Comparison of ENCODE assay signal across 8 cellular contexts in the genomic region with DNA sequence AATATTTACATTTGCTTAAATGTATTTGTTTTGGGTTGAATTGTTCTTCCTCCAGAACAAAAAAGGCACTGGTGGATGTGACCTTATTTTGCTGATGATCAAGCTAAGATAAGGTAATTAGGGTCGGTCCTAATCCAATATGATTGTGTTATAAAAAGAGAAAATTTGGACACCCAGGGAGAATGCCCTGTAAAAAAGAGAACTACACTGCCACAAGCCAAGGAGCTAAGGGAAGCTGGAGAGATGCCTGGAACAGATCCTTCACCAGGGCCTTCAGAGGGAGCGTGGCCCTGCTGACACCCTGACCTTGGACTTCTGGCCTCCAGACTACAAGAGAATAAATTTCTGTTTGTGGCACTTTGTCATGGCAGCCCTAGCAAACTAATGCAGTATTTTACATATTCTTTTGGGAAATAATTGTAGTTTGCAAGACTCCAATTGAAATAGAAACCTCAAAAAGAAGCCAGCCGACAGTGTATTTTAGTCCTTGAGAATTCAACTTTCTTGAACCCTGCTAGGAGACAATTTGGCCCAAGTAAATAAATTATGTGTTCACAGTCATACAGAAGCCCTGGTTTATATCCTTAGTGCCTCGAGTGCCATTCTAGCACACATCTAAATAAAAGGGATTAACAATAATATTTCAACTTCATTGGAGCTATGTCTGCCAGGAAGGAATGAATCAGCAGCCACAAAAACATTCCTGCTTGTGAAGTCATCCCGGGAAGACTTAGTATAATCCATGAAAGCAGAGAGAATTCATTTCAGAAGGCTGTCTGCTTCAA.
DNase-seq lines count a peak whose midpoint lies in the region; TF ChIP-seq lines count a peak whose summit lies in the region.
"Had no signal": no experiment of that assay in that cellular context is flagged by ENCODE, and none has a peak within 500 bp of the region (broad histone marks: within the 10 kb centered on the region; RNA-seq: fewer than 3 reads in every experiment).

No MANE protein-coding gene starts in this region.

- DNase-seq in LoVo (ENCODE audit: low spot score) (peak; percentile 89), dedifferentiated amniotic fluid mesenchymal stem cell (ENCODE audit: extremely low spot score) (peak; percentile 95), medulla oblongata (ENCODE audit: extremely low spot score) (peak; percentile 56), uterus (peak; percentile 43 to 81), DMS 273 (lab: John Stamatoyannopoulos, UW; ENCODE audit: unreplicated experiment) (no peak)
- DNase-seq in activated effector memory CD4-positive, alpha-beta T cell treated with Interleukin-2 at 50 U/mL for 16 hours, result no peak
- DNase-seq in activated effector memory CD4-positive, alpha-beta T cell treated with anti-CD3 and anti-CD28 coated beads, Interleukin-2, amount 50 U/mL, for 16 hours, result no peak
- DNase-seq: activated B cell treated with CpG ODN at 0.5 μM for 24 hours had no signal

- intact Hi-C loops in uterus (cut with DNase I; ENCODE audit: low total_unique reads), result no loop called here

- H3K27me3 ChIP-seq in uterus, result no peaks in the 10 kb centered on the region

- H3K4me1 ChIP-seq in uterus, result peaks cover 0 to 11% of the 10 kb centered on the region in 2 donors

- H3K27ac ChIP-seq in uterus, result peak overlapping the region; percentile 85 to 87

- H3K9me3 ChIP-seq in uterus, result no peaks in the 10 kb centered on the region

- H3K36me3 ChIP-seq in uterus, result no peaks in the 10 kb centered on the region

- no peak for TF ChIP-seq CTCF in uterus (IDR thresholded peaks at IDR 0.05)

- H3K4me3 ChIP-seq in uterus, result no peak overlapping the region

- no peak for TF ChIP-seq POLR2A in uterus (IDR thresholded peaks at IDR 0.05)

Comparison
In these comparisons a context has a peak if more than half of its experiments do, and no peak if none do; other contexts are left out.
1. DNase-seq: peak in LoVo (single experiment), dedifferentiated amniotic fluid mesenchymal stem cell (single experiment), medulla oblongata (single experiment) and uterus (2 of 2); none in DMS 273 (single experiment), activated effector memory CD4-positive, alpha-beta T cell treated with Interleukin-2 at 50 U/mL for 16 hours (single experiment) and activated effector memory CD4-positive, alpha-beta T cell treated with anti-CD3 and anti-CD28 coated beads, Interleukin-2, amount 50 U/mL, for 16 hours (single experiment).